In the genomic region with DNA sequence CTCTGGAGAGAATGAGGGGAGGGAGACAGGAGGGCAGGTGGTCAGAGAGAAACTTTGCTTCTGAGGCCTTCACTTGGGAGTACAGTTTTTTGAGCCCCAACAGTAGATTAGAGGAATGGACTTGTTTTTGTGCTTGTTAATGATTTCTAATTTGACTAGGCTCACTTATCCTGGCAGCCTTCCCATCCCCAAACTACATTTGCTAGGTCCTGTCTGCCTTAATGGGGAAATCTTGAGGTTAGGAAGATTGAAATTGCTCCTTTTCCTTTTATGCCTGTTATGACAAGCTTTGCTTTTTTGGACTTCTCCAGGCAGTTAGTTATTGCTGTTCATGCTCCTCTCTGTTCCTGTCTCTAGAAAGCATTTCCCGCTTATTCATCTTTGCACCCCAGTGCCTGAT, we compare ENCODE assay signal across 12 cellular contexts. TPM values are rescaled to one million over a fixed set of nuclear protein-coding genes. Genes with fewer than 3 reads are reported as not detected.
A peak's percentile ranks its signal among the peaks of the same experiment; 100 is the strongest.
DNase-seq lines count a peak whose midpoint lies in the region; ATAC-seq and TF ChIP-seq lines count a peak whose summit lies in the region.
"Had no signal": no experiment of that assay in that cellular context is flagged by ENCODE, and none has a peak within 500 bp of the region (broad histone marks: within the 10 kb centered on the region; RNA-seq: fewer than 3 reads in every experiment).

No MANE protein-coding gene starts in this region.

- intact Hi-C loops in right cardiac atrium (cut with DNase I) = no loop called here

- DNase-seq in right atrium auricular region (ENCODE audit: low spot score) (no peak), right cardiac atrium (no peak), coronary artery (ENCODE audit: low spot score) (no peak), mesothelial cell of epicardium (ENCODE audit: low spot score in 2 of 2, unreplicated experiment in 2 of 2) (no peak), germinal center (ENCODE audit: low spot score) (no peak), RPMI8226 (no peak), NCI-H2107 treated with DMSO at 0.1 percent for 48 hours (lab: John Stamatoyannopoulos, UW; ENCODE audit: unreplicated experiment) (no peak)
- DNase-seq in naive thymus-derived CD8-positive, alpha-beta T cell = no peak
- DNase-seq: activated CD8-positive, alpha-beta memory T cell treated with anti-CD3 and anti-CD28 coated beads for 24 hours; activated naive CD4-positive, alpha-beta T cell treated with anti-CD3 and anti-CD28 coated beads, Interleukin-2, amount 10 ng/mL, durations not matched to agents 7 days and 5 days; left lung; occipital lobe had no signal

- H3K27me3 ChIP-seq in right atrium auricular region = no peaks in the 10 kb centered on the region
- no peaks in the 10 kb centered on the region for H3K27me3 ChIP-seq in right cardiac atrium (ENCODE audit: control insufficient read depth, insufficient read depth)

- H3K4me3 Mint-ChIP-seq in mesothelial cell of epicardium = no peak overlapping the region
- no peak overlapping the region for H3K4me3 Mint-ChIP-seq in naive thymus-derived CD8-positive, alpha-beta T cell
- H3K4me3 Mint-ChIP-seq: activated naive CD4-positive, alpha-beta T cell treated with anti-CD3 and anti-CD28 coated beads, Interleukin-2, amount 10 ng/mL, durations not matched to agents 7 days and 5 days had no signal

- TF ChIP-seq CTCF in right atrium auricular region (IDR thresholded peaks at IDR 0.05) (no peak), coronary artery (IDR thresholded peaks at IDR 0.05) (no peak), mesothelial cell of epicardium (IDR thresholded peaks at IDR 0.05; ENCODE audit: unreplicated experiment) (no peak)

- peak overlapping the region; percentile 82 for H3K27ac Mint-ChIP-seq in mesothelial cell of epicardium
- peak overlapping the region in 2 of 10 donors; percentile 23 to 62 for H3K27ac Mint-ChIP-seq in naive thymus-derived CD8-positive, alpha-beta T cell

- H3K9me3 ChIP-seq in right atrium auricular region (no peaks in the 10 kb centered on the region), right cardiac atrium (ENCODE audit: control insufficient read depth, low read length) (no peaks in the 10 kb centered on the region)
- H3K9me3 ChIP-seq: left lung had no signal

- H3K4me1 ChIP-seq in right atrium auricular region (peaks cover 0 to 48% of the 10 kb centered on the region in 2 donors), right cardiac atrium (ENCODE audit: control insufficient read depth, insufficient read depth, low read length) (peaks cover 12% of the 10 kb centered on the region)

- no peak for ATAC-seq in right cardiac atrium
- ATAC-seq in naive thymus-derived CD8-positive, alpha-beta T cell = no peak
- ATAC-seq: left lung had no signal

- no peaks in the 10 kb centered on the region for H3K27me3 Mint-ChIP-seq in mesothelial cell of epicardium (ENCODE audit: low read depth)
- no peaks in the 10 kb centered on the region for H3K27me3 Mint-ChIP-seq in naive thymus-derived CD8-positive, alpha-beta T cell
- H3K27me3 Mint-ChIP-seq: activated naive CD4-positive, alpha-beta T cell treated with anti-CD3 and anti-CD28 coated beads, Interleukin-2, amount 10 ng/mL, durations not matched to agents 7 days and 5 days had no signal

- 75% methylated on average over 1 of the region's 1 CpG for WGBS in right cardiac atrium

- H3K9me3 Mint-ChIP-seq in mesothelial cell of epicardium = no peaks in the 10 kb centered on the region
- no peaks in the 10 kb centered on the region for H3K9me3 Mint-ChIP-seq in naive thymus-derived CD8-positive, alpha-beta T cell
- H3K9me3 Mint-ChIP-seq: activated naive CD4-positive, alpha-beta T cell treated with anti-CD3 and anti-CD28 coated beads, Interleukin-2, amount 10 ng/mL, durations not matched to agents 7 days and 5 days had no signal

- H3K27ac ChIP-seq in right atrium auricular region (peak overlapping the region; percentile 42 to 54), right cardiac atrium (ENCODE audit: low read length) (no peak overlapping the region), coronary artery (peak overlapping the region; percentile 36 to 50)
- H3K27ac ChIP-seq: left lung had no signal

- peaks cover 3% of the 10 kb centered on the region for H3K36me3 Mint-ChIP-seq in mesothelial cell of epicardium
- peaks cover 0 to 5% (median 0%) of the 10 kb centered on the region in 3 donors for H3K36me3 Mint-ChIP-seq in naive thymus-derived CD8-positive, alpha-beta T cell

- H3K4me1 Mint-ChIP-seq in mesothelial cell of epicardium = peaks cover 40% of the 10 kb centered on the region
- peaks cover 7 to 32% (median 21%) of the 10 kb centered on the region in 4 donors for H3K4me1 Mint-ChIP-seq in naive thymus-derived CD8-positive, alpha-beta T cell

- H3K36me3 ChIP-seq in right atrium auricular region = no peaks in the 10 kb centered on the region
- H3K36me3 ChIP-seq: left lung had no signal

- no peak overlapping the region for H3K4me3 ChIP-seq in right atrium auricular region
- no peak overlapping the region for H3K4me3 ChIP-seq in right cardiac atrium (ENCODE audit: low read length)
- H3K4me3 ChIP-seq in coronary artery = no peak overlapping the region
- H3K4me3 ChIP-seq: left lung had no signal

- POLR2A ChIA-PET in naive thymus-derived CD8-positive, alpha-beta T cell (lab: Charles Lee) = no interaction called here

RNA-seq across cellular contexts. Expression of a gene that starts 37.7 kb away (rescaled TPM):
- total RNA-seq in right atrium auricular region (100 to 1,000 TPM; 149 to 202 TPM), right cardiac atrium (100 to 1,000 TPM in 3 of 4 donors, 10 to 100 TPM in 1; 83.7 to 229 (median 157) TPM), mesothelial cell of epicardium (84.6 to 87.1 TPM (median 85.3 TPM) in 3 replicates)
- 189 TPM for polyA plus RNA-seq in right cardiac atrium
- total RNA-seq in naive thymus-derived CD8-positive, alpha-beta T cell = 100 to 1,000 TPM; 113 to 116 TPM
- polyA plus RNA-seq in naive thymus-derived CD8-positive, alpha-beta T cell = 10 to 100 TPM; 15.7 to 25.9 (median 16.1) TPM
